7 cellular contexts compared by ENCODE assay signal in genomic region chr2:219171231-219171651, GRCh38. TPM values are rescaled to one million over a fixed set of nuclear protein-coding genes. Genes with fewer than 3 reads are reported as not detected.
DNase-seq lines count a peak whose midpoint lies in the region; ATAC-seq and TF ChIP-seq lines count a peak whose summit lies in the region.

No MANE protein-coding gene starts in this region.

- peaks cover 15% of the 10 kb centered on the region for H3K36me3 Mint-ChIP-seq in HFFc6 (ENCODE audit: low read depth)

- TF ChIP-seq CTCF in HFFc6 (IDR thresholded peaks at IDR 0.05) = peak; percentile 91

- H3K9me3 Mint-ChIP-seq in HFFc6 = no peaks in the 10 kb centered on the region
- no peaks in the 10 kb centered on the region for H3K9me3 Mint-ChIP-seq in stimulated activated naive CD8-positive, alpha-beta T cell treated with anti-CD3 and anti-CD28 coated beads, Interleukin-15, amount 100 ng/mL, for 72 hours

- DNase-seq in DMS53 treated with DMSO at 0.1 percent for 48 hours (lab: John Stamatoyannopoulos, UW; ENCODE audit: unreplicated experiment) = peak; percentile 28
- DNase-seq in HFFc6 = peak; percentile 89
- peak; percentile 13 for DNase-seq in SHP77 treated with DMSO at 0.1 percent for 48 hours (lab: John Stamatoyannopoulos, UW)
- DNase-seq in cerebellar cortex (ENCODE audit: low spot score) = peak; percentile 74
- DNase-seq in left kidney (ENCODE audit: low read depth, low spot score) = peak; percentile 69
- DNase-seq in stimulated activated naive CD8-positive, alpha-beta T cell treated with anti-CD3 and anti-CD28 coated beads, Interleukin-15, amount 100 ng/mL, for 72 hours = peak in 1 of 2 donors; percentile 12

- no peaks in the 10 kb centered on the region; the same call in 1 of the 2 replicates for H3K27me3 Mint-ChIP-seq in HFFc6 (ENCODE audit: insufficient read depth)
- H3K27me3 Mint-ChIP-seq in stimulated activated naive CD8-positive, alpha-beta T cell treated with anti-CD3 and anti-CD28 coated beads, Interleukin-15, amount 100 ng/mL, for 72 hours = no peaks in the 10 kb centered on the region

- no peak overlapping the region for H3K4me3 Mint-ChIP-seq in HFFc6
- no peak overlapping the region for H3K4me3 Mint-ChIP-seq in stimulated activated naive CD8-positive, alpha-beta T cell treated with anti-CD3 and anti-CD28 coated beads, Interleukin-15, amount 100 ng/mL, for 72 hours

- peaks cover 33% of the 10 kb centered on the region for H3K4me1 Mint-ChIP-seq in HFFc6 (ENCODE audit: low read depth)
- peaks cover 36% of the 10 kb centered on the region for H3K4me1 Mint-ChIP-seq in stimulated activated naive CD8-positive, alpha-beta T cell treated with anti-CD3 and anti-CD28 coated beads, Interleukin-15, amount 100 ng/mL, for 72 hours

- ATAC-seq in stimulated activated naive CD8-positive, alpha-beta T cell treated with anti-CD3 and anti-CD28 coated beads, Interleukin-15, amount 100 ng/mL, for 72 hours = no peak
- ATAC-seq in GM19397 (IDR thresholded peaks at IDR 0.05; ENCODE audit: unreplicated experiment) = no peak

- H3K27ac Mint-ChIP-seq in HFFc6 = peak overlapping the region; percentile 92
- H3K27ac Mint-ChIP-seq in stimulated activated naive CD8-positive, alpha-beta T cell treated with anti-CD3 and anti-CD28 coated beads, Interleukin-15, amount 100 ng/mL, for 72 hours = peak overlapping the region; percentile 1 to 13

RNA-seq across cellular contexts. Expression of gene SLC23A3, which starts 1.4 kb away (rescaled TPM):
- 1 to 10 TPM in 2 of 6 experiments, under 1 TPM in 4; 0.36 to 1.5 (median 0.88) TPM for total RNA-seq in HFFc6 (2021; fragmentation: NEBNext Ultra II Directional; extraction: Animal tissue kit (Norgen Biotek cat#: 25700))

RNA-seq across cellular contexts. Expression of gene CNPPD1, which starts 5.5 kb away (rescaled TPM):
- total RNA-seq in HFFc6 (2021; fragmentation: NEBNext Ultra II Directional; extraction: Animal tissue kit (Norgen Biotek cat#: 25700)) = 10 to 100 TPM; 37.9 to 46.2 (median 42.2) TPM

RNA-seq across cellular contexts. Expression of gene RETREG2, which starts 6.8 kb away (rescaled TPM):
- total RNA-seq in HFFc6 (2021; fragmentation: NEBNext Ultra II Directional; extraction: Animal tissue kit (Norgen Biotek cat#: 25700)) = 100 to 1,000 TPM in 1 of 6 experiments, 10 to 100 TPM in 5; 77.3 to 102 (median 85.5) TPM

RNA-seq across cellular contexts. Expression of gene NHEJ1, which starts 10.6 kb away (rescaled TPM):
- 10 to 100 TPM; 12.0 to 16.6 (median 14.1) TPM for total RNA-seq in HFFc6 (2021; fragmentation: NEBNext Ultra II Directional; extraction: Animal tissue kit (Norgen Biotek cat#: 25700))

RNA-seq across cellular contexts. Expression of gene ZFAND2B, which starts 35.3 kb away (rescaled TPM):
- total RNA-seq in HFFc6 (2021; fragmentation: NEBNext Ultra II Directional; extraction: Animal tissue kit (Norgen Biotek cat#: 25700)) = 10 to 100 TPM; 28.8 to 39.6 (median 33.1) TPM
